ENCODE assay signal across 1 cellular context in genomic region chr11:26072612-26073011, GRCh38.
TF ChIP-seq lines count a peak whose summit lies in the region.

No MANE protein-coding gene starts in this region.

TF ChIP-seq in GM23338, 12 proteins besides CTCF, POLR2A, EP300 and RAD21:
- TF ChIP-seq ZNF462 (CRISPR knock-in tag; IDR thresholded peaks at IDR 0.05), result no peak
- TF ChIP-seq EZH2phosphoT487 (IDR thresholded peaks at IDR 0.05; ENCODE audit: unreplicated experiment), result no peak
- TF ChIP-seq STAT1 (IDR thresholded peaks at IDR 0.05; ENCODE audit: unreplicated experiment), result no peak
- TF ChIP-seq ZNF114 (CRISPR knock-in tag; IDR thresholded peaks at IDR 0.05), result no peak
- no peak for TF ChIP-seq CREB1 (CRISPR knock-in tag; IDR thresholded peaks at IDR 0.05; ENCODE audit: low read depth)
- TF ChIP-seq ETS1 (IDR thresholded peaks at IDR 0.05), result no peak
- TF ChIP-seq POLR2AphosphoS5 (IDR thresholded peaks at IDR 0.05; ENCODE audit: low read depth), result no peak
